ENCODE assay signal across 4 cellular contexts in genomic region chr12:20779971-20780370, GRCh38. TPM values are rescaled to one million over a fixed set of nuclear protein-coding genes. Genes with fewer than 3 reads are reported as not detected.
"Had no signal": no experiment of that assay in that cellular context is flagged by ENCODE, and none has a peak within 500 bp of the region (broad histone marks: within the 10 kb centered on the region; RNA-seq: fewer than 3 reads in every experiment).

No MANE protein-coding gene starts in this region.

RNA-seq across cellular contexts. Expression of gene SLCO1B3, which starts 30.5 kb away (rescaled TPM):
- total RNA-seq: IMR-90, K562 had no signal
- polyA plus RNA-seq: HepG2, IgD-negative memory B cell, IMR-90, K562 had no signal
